In genomic region chr15:71239592-71240364, GRCh38 we compare ENCODE assay signal across 17 cellular contexts.
"Had no signal": no experiment of that assay in that cellular context is flagged by ENCODE, and none has a peak within 500 bp of the region (broad histone marks: within the 10 kb centered on the region; RNA-seq: fewer than 3 reads in every experiment).

No MANE protein-coding gene starts in this region.

- H3K36me3 ChIP-seq: ovary, upper lobe of right lung had no signal

- H3K27me3 ChIP-seq: body of pancreas, esophagus muscularis mucosa, ovary, upper lobe of right lung had no signal

- H3K9me3 ChIP-seq: body of pancreas, esophagus muscularis mucosa, ovary, thoracic aorta, upper lobe of right lung had no signal

- H3K27ac ChIP-seq: body of pancreas, coronary artery, esophagus muscularis mucosa, ovary, thoracic aorta, upper lobe of right lung had no signal

- H3K4me3 ChIP-seq: body of pancreas, coronary artery, esophagus muscularis mucosa, lung, ovary, thoracic aorta, upper lobe of right lung had no signal

- H3K4me1 ChIP-seq: body of pancreas, esophagus muscularis mucosa, upper lobe of right lung had no signal

- ATAC-seq: activated T-cell treated with anti-CD3 and anti-CD28 coated beads, Interleukin-2, amount 50 U/mL, for 72 hours; body of pancreas; upper lobe of right lung had no signal

- DNase-seq: activated CD4-positive, alpha-beta T cell treated with anti-CD3 and anti-CD28 coated beads, Interleukin-2, amount 10 ng/mL, durations not matched to agents 7 days and 5 days; activated CD8-positive, alpha-beta memory T cell treated with anti-CD3 and anti-CD28 coated beads, Interleukin-2, amount 50 U/mL, for 48 hours; activated gamma-delta T cell; activated T-cell treated with anti-CD3 and anti-CD28 coated beads, Interleukin-2, amount 50 U/mL, for 72 hours; amniotic stem cell; body of pancreas; foreskin fibroblast; hypothalamus; kidney glomerular epithelial cell; ovary; stimulated activated CD4-positive, alpha-beta T cell treated with anti-CD3 and anti-CD28 coated beads, Interleukin-12 subunit alpha, Interleukin-12 subunit beta, amount 100 ng/mL, for 4 hours; stimulated activated CD4-positive, alpha-beta T cell treated with anti-CD3 and anti-CD28 coated beads, Interleukin-2, amount 100 ng/mL, for 24 hours; upper lobe of right lung had no signal
